ENCODE assay signal across 20 cellular contexts in genomic region chr17:28065706-28066105, GRCh38. TPM values are rescaled to one million over a fixed set of nuclear protein-coding genes. Genes with fewer than 3 reads are reported as not detected.
DNase-seq lines count a peak whose midpoint lies in the region; ATAC-seq, FAIRE-seq and TF ChIP-seq lines count a peak whose summit lies in the region.
"Had no signal": no experiment of that assay in that cellular context is flagged by ENCODE, and none has a peak within 500 bp of the region (broad histone marks: within the 10 kb centered on the region; RNA-seq: fewer than 3 reads in every experiment).

No MANE protein-coding gene starts in this region.

- FAIRE-seq in HepG2 (lab: Jason Lieb, UNC) (no peak), K562 (lab: Jason Lieb, UNC) (no peak)
- FAIRE-seq: keratinocyte had no signal

- in situ Hi-C loops in HepG2 (cut with HindIII; ENCODE audit: extremely low pct_ligation_motif_present, low pct_unique_long_range_greater_than_20kb) (no loop called here), K562 (cut with MboI) (no loop called here)

- H4K20me1 ChIP-seq in HepG2 (ENCODE audit: insufficient read depth, low read length) (no peaks in the 10 kb centered on the region), K562 (replicated peaks; ENCODE audit: control insufficient read depth, insufficient read depth, low read length) (no peaks in the 10 kb centered on the region)

- H3K36me3 ChIP-seq in right lobe of liver: no peaks in the 10 kb centered on the region
- no peaks in the 10 kb centered on the region; a peak in 1 of 5 replicates for H3K36me3 ChIP-seq in HepG2 (replicated peaks in 1 of 2; ENCODE audit: control insufficient read depth in 1 of 2, insufficient read depth in 2 of 2, low read length in 2 of 2)
- H3K36me3 ChIP-seq in K562 (ENCODE audit: control insufficient read depth, insufficient read depth, low read length): peaks cover 5% of the 10 kb centered on the region
- no peaks in the 10 kb centered on the region for H3K36me3 ChIP-seq in esophagus squamous epithelium

- no TSS peak for BruUV-seq in HepG2 (replicated peaks; lab: Mats Ljungman, UMichigan)
- BruUV-seq in K562 (replicated peaks; lab: Mats Ljungman, UMichigan): no TSS peak

- H3K9me3 ChIP-seq in right lobe of liver (peaks cover 0 to 3% (median 0%) of the 10 kb centered on the region in 4 donors), HepG2 (ENCODE audit: low read length) (peaks cover under 1% of the 10 kb centered on the region), K562 (replicated peaks; ENCODE audit: control insufficient read depth, insufficient read depth, low read depth, low read length) (no peaks in the 10 kb centered on the region; the same call in 1 of the 2 replicates), esophagus squamous epithelium (no peaks in the 10 kb centered on the region)

- H3K4me1 ChIP-seq in right lobe of liver (no peaks in the 10 kb centered on the region), HepG2 (ENCODE audit: insufficient read depth, low read length) (no peaks in the 10 kb centered on the region), K562 (replicated peaks in 1 of 2; ENCODE audit: control insufficient read depth in 2 of 2, insufficient read depth in 2 of 2, low read length in 2 of 2) (peaks cover 6 to 12% of the 10 kb centered on the region in 2 experiments; a peak in 4 of 5 replicates), esophagus squamous epithelium (no peaks in the 10 kb centered on the region)

- WGBS in right lobe of liver (ENCODE audit: insufficient coverage, low coverage, low lambda C conversion rate, missing lambda C conversion rate): 32% methylated on average over 2 of the region's 2 CpGs
- WGBS in HepG2 (ENCODE audit: low lambda C conversion rate): 80% methylated on average over 2 of the region's 2 CpGs
- WGBS in K562 (ENCODE audit: insufficient coverage, low coverage, missing lambda C conversion rate): 8% methylated on average over 2 of the region's 2 CpGs
- 49 to 62% methylated on average over 2 of the region's 2 CpGs for WGBS in esophagus squamous epithelium, 2 donors

- H3K27ac ChIP-seq in right lobe of liver (no peak overlapping the region), HepG2 (ENCODE audit: extremely low read length, insufficient read depth, low read length) (no peak overlapping the region), K562 (ENCODE audit: extremely low read depth, low read depth, low read length) (peak overlapping the region; percentile 31; the same call in 1 of the 3 replicates), esophagus squamous epithelium (no peak overlapping the region)
- H3K27ac ChIP-seq: GM23248 had no signal

- no peaks in the 10 kb centered on the region for H3K9me1 ChIP-seq in K562 (ENCODE audit: control insufficient read depth, insufficient read depth, low read length)

- TF ChIP-seq RAD21 in HepG2 (CRISPR knock-in tag; IDR thresholded peaks at IDR 0.05) (no peak), K562 (CRISPR knock-in tag; conservative IDR thresholded peaks at IDR 0.05 in 1 of 2, IDR thresholded peaks at IDR 0.05 in 1 of 2) (no peak)

- H3K4me3 ChIP-seq in right lobe of liver (no peak overlapping the region), HepG2 (replicated peaks in 1 of 3; ENCODE audit: insufficient read depth in 1 of 3, low read depth in 2 of 3, low read length in 3 of 3) (no peak overlapping the region), K562 (no peak overlapping the region), esophagus squamous epithelium (no peak overlapping the region)
- H3K4me3 ChIP-seq: GM23248 had no signal

- H2AFZ ChIP-seq in HepG2 (ENCODE audit: low read length) (no peak overlapping the region), K562 (ENCODE audit: low read depth, low read length) (no peak overlapping the region; the same call in 1 of the 2 replicates)
- H2AFZ ChIP-seq: GM23248 had no signal

- CTCF ChIA-PET in HepG2 (lab: Yijun Ruan, JAX; ENCODE audit: low intra/inter-chr PET ratio, low total read pairs) (no interaction called here), K562 (lab: Yijun Ruan, JAX; ENCODE audit: low intra/inter-chr PET ratio) (no interaction called here)

- TF ChIP-seq POLR2A in right lobe of liver (IDR thresholded peaks at IDR 0.05) (no peak), HepG2 (IDR thresholded peaks at IDR 0.05; ENCODE audit: insufficient read depth in 1 of 2, low read depth in 2 of 2, low read length in 2 of 2) (no peak), K562 (conservative IDR thresholded peaks at IDR 0.05) (no peak), esophagus squamous epithelium (IDR thresholded peaks at IDR 0.05) (no peak)

- ATAC-seq in right lobe of liver (peak; percentile 38 to 57 (median 50)), HepG2 (no peak), K562 (peak; percentile 26; the same call in 1 of the 3 replicates)
- ATAC-seq: activated naive CD8-positive, alpha-beta T cell treated with anti-CD3 and anti-CD28 coated beads, Interleukin-2, amount 50 U/mL, for 24 hours; stimulated activated memory B cell treated with anti-CD40 and anti-IgM and Interleukin-4, amounts not matched to agents 10 μg/mL and 1 μg/mL and 100 μg/mL, for 72 hours had no signal

- TF ChIP-seq EP300 in HepG2 (IDR thresholded peaks at IDR 0.05; ENCODE audit: low read depth in 2 of 2, low read length in 2 of 2): no peak
- no peak for TF ChIP-seq EP300 in HepG2 (CRISPR knock-in tag; IDR thresholded peaks at IDR 0.05; ENCODE audit: borderline replicate concordance)
- TF ChIP-seq EP300 in K562 (IDR thresholded peaks at IDR 0.05; ENCODE audit: low read length): no peak

- H3K4me2 ChIP-seq in HepG2 (ENCODE audit: low read depth, low read length): no peak overlapping the region
- peak overlapping the region; percentile 27; the same call in 1 of the 2 replicates for H3K4me2 ChIP-seq in K562 (ENCODE audit: insufficient read depth, low read length)

- POLR2A ChIA-PET in HepG2 (lab: Yijun Ruan, JAX): no interaction called here
- POLR2A ChIA-PET in K562 (lab: Yijun Ruan, JAX): interaction anchor here (0.8 to 3.1 kb wide), 6 partner anchors 10 to 84 kb away, joined by 3 to 12 read pairs (median 5); no protein-coding TSS in a partner anchor

- H3K27me3 ChIP-seq in right lobe of liver (no peaks in the 10 kb centered on the region), HepG2 (ENCODE audit: control insufficient read depth in 1 of 2, insufficient read depth in 2 of 2, low read length in 2 of 2) (no peaks in the 10 kb centered on the region), K562 (ENCODE audit: control insufficient read depth in 2 of 2, insufficient read depth in 2 of 2, low read length in 2 of 2) (no peaks in the 10 kb centered on the region), esophagus squamous epithelium (no peaks in the 10 kb centered on the region)

- H3K9ac ChIP-seq in HepG2 (ENCODE audit: insufficient read depth, low read depth, low read length) (no peak overlapping the region), K562 (ENCODE audit: insufficient read depth in 1 of 2, low read depth in 2 of 2, low read length in 2 of 2) (no peak overlapping the region)
- H3K9ac ChIP-seq: GM23248 had no signal

- peaks cover 9% of the 10 kb centered on the region for H3K79me2 ChIP-seq in HepG2 (ENCODE audit: insufficient read depth, low read length)
- H3K79me2 ChIP-seq in K562 (ENCODE audit: control insufficient read depth, insufficient read depth, low read length): peaks cover 75% of the 10 kb centered on the region

- intact Hi-C loops in right lobe of liver (cut with DNase I): no loop called here
- intact Hi-C loops in HepG2 (cut with micrococcal nuclease; ENCODE audit: unreplicated experiment): no loop called here
- intact Hi-C loops in K562 (cut with micrococcal nuclease): no loop called here
- intact Hi-C loops in esophagus squamous epithelium (cut with DNase I): no loop called here

- no peak for TF ChIP-seq CTCF in right lobe of liver (IDR thresholded peaks at IDR 0.05)
- no peak for TF ChIP-seq CTCF in HepG2 (CRISPR knock-in tag; IDR thresholded peaks at IDR 0.05)
- no peak for TF ChIP-seq CTCF in K562 (IDR thresholded peaks at IDR 0.05 in 2 of 3, conservative IDR thresholded peaks at IDR 0.05 in 1 of 3; ENCODE audit: insufficient read depth in 2 of 3, low read depth in 1 of 3, low read length in 3 of 3)
- no peak for TF ChIP-seq CTCF in esophagus squamous epithelium (IDR thresholded peaks at IDR 0.05)

- DNase-seq in right lobe of liver (no peak), HepG2 (ENCODE audit: low spot score) (no peak), K562 (ENCODE audit: extremely low read depth in 1 of 4, low spot score in 3 of 4) (no peak), iris pigment epithelial cell (ENCODE audit: low read depth) (peak; percentile 34), esophagus squamous epithelium (lab: John Stamatoyannopoulos, UW) (no peak), NK-92 (lab: John Stamatoyannopoulos, UW; ENCODE audit: unreplicated experiment) (no peak), AG08395 (ENCODE audit: low spot score) (no peak)
- no peak for DNase-seq in central memory CD4-positive, alpha-beta T cell
- DNase-seq: activated CD4-positive, CD25-positive, alpha-beta regulatory T cell; activated CD8-positive, alpha-beta memory T cell treated with anti-CD3 and anti-CD28 coated beads for 24 hours; activated naive CD8-positive, alpha-beta T cell treated with anti-CD3 and anti-CD28 coated beads, Interleukin-2, amount 50 U/mL, for 24 hours; DND-41; effector memory CD4-positive, alpha-beta T cell; GM23248; hippocampal formation; NCI-H2029; NCI-H510A treated with DMSO at 0.1 percent for 48 hours; SHP77 treated with DMSO at 0.1 percent for 48 hours had no signal

RNA-seq across cellular contexts. Expression of gene NLK, which starts 23.2 kb away (rescaled TPM):
- total RNA-seq in right lobe of liver (10 to 100 TPM in 3 of 6 experiments, 1 to 10 TPM in 3; 8.8 to 10.6 (median 9.9) TPM), HepG2 (2016; rRNA removed; fragmentation: Illumina TruSeq; extraction: Trizol) (13.2 and 13.4 TPM in 2 replicates), K562 (2014; rRNA removed) (25.7 and 25.8 TPM in 2 replicates), K562 (2014; rRNA removed; fragmentation: Illumina TruSeq; extraction: Trizol) (26.3 and 29.8 TPM in 2 replicates), K562 (2015; rRNA removed; fragmentation: Illumina TruSeq; extraction: Trizol) (33.2 and 33.7 TPM in 2 replicates), K562 (2021) (29.1 and 29.2 TPM in 2 replicates), esophagus squamous epithelium (10 to 100 TPM in 2 of 4 donors, 1 to 10 TPM in 2; 7.5 to 14.0 (median 11.4) TPM)
- 7.4 and 9.4 TPM in 2 replicates for total RNA-seq in HepG2 (2016; cell fraction: cytosol; rRNA removed; fragmentation: Illumina TruSeq; extraction: Trizol; ENCODE audit: low read depth)
- total RNA-seq in HepG2 (2016; cell fraction: insoluble cytoplasmic fraction; rRNA removed; fragmentation: Illumina TruSeq; extraction: Trizol): 12.7 and 13.0 TPM in 2 replicates
- total RNA-seq in HepG2 (2016; cell fraction: membrane; rRNA removed; fragmentation: Illumina TruSeq; extraction: Trizol): 11.4 and 13.2 TPM in 2 replicates
- 16.5 and 19.7 TPM in 2 replicates for total RNA-seq in HepG2 (2016; cell fraction: nucleus; rRNA removed; fragmentation: Illumina TruSeq; extraction: Trizol)
- polyA plus RNA-seq in HepG2 (2011; rRNA removed) (14.6 and 17.6 TPM in 2 replicates), K562 (2011; rRNA removed) (44.4 and 59.6 TPM in 2 replicates), K562 (2014; fragmentation: Illumina TruSeq; extraction: Trizol) (30.5 and 33.7 TPM in 2 replicates), K562 (2014; fragmentation: Nextera tagmentation; extraction: Ambion mirVana) (10 to 100 TPM; 10.9 to 11.1 TPM), K562 (2014; rRNA removed) (26.7 and 27.7 TPM in 2 replicates)
- 6.0 and 9.4 TPM in 2 replicates for polyA plus RNA-seq in HepG2 (2011; cell fraction: cytosol; rRNA removed)
- 10.5 and 11.7 TPM in 2 replicates for polyA plus RNA-seq in HepG2 (2011; cell fraction: nucleus; rRNA removed)
- polyA plus RNA-seq in HepG2 (2012): 6.7 and 7.4 TPM in 2 replicates
- polyA plus RNA-seq in HepG2 (2016; cell fraction: cytosol; fragmentation: Illumina TruSeq; extraction: Trizol; ENCODE audit: low read depth): 2.0 and 2.2 TPM in 2 replicates
- polyA plus RNA-seq in HepG2 (2016; cell fraction: insoluble cytoplasmic fraction; fragmentation: Illumina TruSeq; extraction: Trizol; ENCODE audit: low read depth): 11.4 and 12.2 TPM in 2 replicates
- 7.8 and 9.4 TPM in 2 replicates for polyA plus RNA-seq in HepG2 (2016; cell fraction: membrane; fragmentation: Illumina TruSeq; extraction: Trizol; ENCODE audit: low read depth)
- 14.4 and 16.1 TPM in 2 replicates for polyA plus RNA-seq in HepG2 (2016; cell fraction: nucleus; fragmentation: Illumina TruSeq; extraction: Trizol; ENCODE audit: insufficient read depth, low read depth)
- polyA minus RNA-seq in HepG2 (2011; rRNA and poly(A)+ RNA removed; ENCODE audit: low replicate concordance): 44.7 and 70.6 TPM in 2 replicates
- polyA minus RNA-seq in HepG2 (2011; cell fraction: cytosol; rRNA and poly(A)+ RNA removed): 9.5 and 12.5 TPM in 2 replicates
- 49.2 and 50.1 TPM in 2 replicates for polyA minus RNA-seq in HepG2 (2011; cell fraction: nucleus; rRNA and poly(A)+ RNA removed)
- total RNA-seq in K562 (2011; cell fraction: chromatin; rRNA removed; ENCODE audit: low replicate concordance): 88.0 and 129 TPM in 2 replicates
- 64.0 and 66.8 TPM in 2 replicates for total RNA-seq in K562 (2011; cell fraction: nucleolus; rRNA removed)
- total RNA-seq in K562 (2011; cell fraction: nucleoplasm; rRNA removed): 80.4 and 113 TPM in 2 replicates
- 26.6 and 30.8 TPM in 2 replicates for polyA plus RNA-seq in K562 (2011; cell fraction: cytosol; rRNA removed)
- polyA plus RNA-seq in K562 (2011; cell fraction: nucleus; rRNA removed): 92.1 and 137 TPM in 2 replicates
- polyA plus RNA-seq in K562 (2012): 24.3 and 28.6 TPM in 2 replicates
- polyA minus RNA-seq in K562 (2011; rRNA and poly(A)+ RNA removed): 58.5 and 80.6 TPM in 2 replicates
- polyA minus RNA-seq in K562 (2011; cell fraction: cytosol; rRNA and poly(A)+ RNA removed): 21.7 and 34.5 TPM in 2 replicates
- polyA minus RNA-seq in K562 (2011; cell fraction: nucleus; rRNA and poly(A)+ RNA removed): 64.1 and 102 TPM in 2 replicates
